In genomic region chr9:113645972-113646241, GRCh38 we compare ENCODE assay signal across 25 cellular contexts.
DNase-seq lines count a peak whose midpoint lies in the region; ATAC-seq, FAIRE-seq and TF ChIP-seq lines count a peak whose summit lies in the region.
"Had no signal": no experiment of that assay in that cellular context is flagged by ENCODE, and none has a peak within 500 bp of the region (broad histone marks: within the 10 kb centered on the region; RNA-seq: fewer than 3 reads in every experiment).

No MANE protein-coding gene starts in this region.

- H3K4me3 ChIP-seq in H7 (ENCODE audit: insufficient read depth, low read depth, low read length) (no peak overlapping the region), bronchial epithelial cell (ENCODE audit: low read depth, low read length) (no peak overlapping the region), small intestine (ENCODE audit: low read depth in 1 of 2, low read length in 2 of 2) (no peak overlapping the region)
- H3K4me3 ChIP-seq: BLaER1, SJCRH30 had no signal

- DNase-seq in H7 (peak; percentile 7), bronchial epithelial cell (ENCODE audit: low read depth) (no peak), mesenteric fat pad (ENCODE audit: low spot score) (peak; percentile 30), small intestine (peak; percentile 74), D721Med (ENCODE audit: insufficient read length, low spot score) (no peak), NCI-H1417 (lab: John Stamatoyannopoulos, UW) (no peak)
- DNase-seq: CD4-positive, CD25-positive, alpha-beta regulatory T cell; IMR-90; KG1; MM.1S; NCI-H1694; NCI-H2081; NCI-H226; NCI-H510A treated with DMSO at 0.1 percent for 48 hours; NCI-H748 treated with DMSO at 0.1 percent for 48 hours; NK-92 treated with Interleukin-12 subunit alpha and Interleukin-12 subunit beta, amount 100 ng/mL, for 24 hours; PC-3; SJCRH30 had no signal

- TF ChIP-seq CTCF in bronchial epithelial cell (IDR thresholded peaks at IDR 0.05; ENCODE audit: insufficient read depth, low read length, severe bottlenecking) (no peak), D721Med (IDR thresholded peaks at IDR 0.05; ENCODE audit: insufficient read depth, missing control alignments) (no peak)

- H3K27ac ChIP-seq in small intestine (ENCODE audit: low read depth in 1 of 2, low read length in 1 of 2) = no peak overlapping the region
- H3K27ac ChIP-seq: BLaER1, SJCRH30 had no signal

- no peaks in the 10 kb centered on the region for H3K4me1 ChIP-seq in small intestine (ENCODE audit: control insufficient read depth in 2 of 2, insufficient read depth in 1 of 2, low read depth in 1 of 2, low read length in 1 of 2)

- H3K36me3 ChIP-seq in H7 (replicated peaks; ENCODE audit: control insufficient read depth, insufficient read depth, low read length) = no peaks in the 10 kb centered on the region
- no peaks in the 10 kb centered on the region for H3K36me3 ChIP-seq in bronchial epithelial cell (ENCODE audit: control insufficient read depth, insufficient read depth, low read length)
- no peaks in the 10 kb centered on the region for H3K36me3 ChIP-seq in small intestine (ENCODE audit: control insufficient read depth in 2 of 2, insufficient read depth in 2 of 2, low read length in 2 of 2)
- H3K36me3 ChIP-seq: BLaER1, SJCRH30 had no signal

- H3K9me3 ChIP-seq in small intestine (ENCODE audit: control insufficient read depth, low read depth) = no peaks in the 10 kb centered on the region

- FAIRE-seq in bronchial epithelial cell (lab: Jason Lieb, UNC) = peak; percentile 23
- no peak for FAIRE-seq in small intestine (lab: Jason Lieb, UNC)
- FAIRE-seq in D721Med (lab: Jason Lieb, UNC) = no peak
- FAIRE-seq: A204.1, G401.6, H54 had no signal

- H3K27me3 ChIP-seq in H7 (ENCODE audit: control insufficient read depth, insufficient read depth, low read length) (peaks cover 62% of the 10 kb centered on the region), bronchial epithelial cell (ENCODE audit: control insufficient read depth, insufficient read depth, low read length) (no peaks in the 10 kb centered on the region), small intestine (ENCODE audit: control insufficient read depth in 2 of 2, insufficient read depth in 2 of 2, low read length in 2 of 2) (no peaks in the 10 kb centered on the region)
- H3K27me3 ChIP-seq: BLaER1, SJCRH30 had no signal

- no peak for ATAC-seq in HG03097 (IDR thresholded peaks at IDR 0.05; ENCODE audit: low FRiP score, unreplicated experiment)
- ATAC-seq: PC-3, Right ventricle myocardium inferior, SK-N-SH treated with all-trans-retinoic acid at 6 μM for 48 hours had no signal

- 16 to 61% (median 50%) methylated on average over 3 of the region's 3 CpGs for WGBS in small intestine, 3 donors

Comparison
In these comparisons a context has a peak if more than half of its experiments do, and no peak if none do; other contexts are left out.
1. DNase-seq: peak in H7 (single experiment), mesenteric fat pad (single experiment) and small intestine (single experiment); none in bronchial epithelial cell (single experiment), D721Med (single experiment) and NCI-H1417 (0 of 3).